In the genomic region with DNA sequence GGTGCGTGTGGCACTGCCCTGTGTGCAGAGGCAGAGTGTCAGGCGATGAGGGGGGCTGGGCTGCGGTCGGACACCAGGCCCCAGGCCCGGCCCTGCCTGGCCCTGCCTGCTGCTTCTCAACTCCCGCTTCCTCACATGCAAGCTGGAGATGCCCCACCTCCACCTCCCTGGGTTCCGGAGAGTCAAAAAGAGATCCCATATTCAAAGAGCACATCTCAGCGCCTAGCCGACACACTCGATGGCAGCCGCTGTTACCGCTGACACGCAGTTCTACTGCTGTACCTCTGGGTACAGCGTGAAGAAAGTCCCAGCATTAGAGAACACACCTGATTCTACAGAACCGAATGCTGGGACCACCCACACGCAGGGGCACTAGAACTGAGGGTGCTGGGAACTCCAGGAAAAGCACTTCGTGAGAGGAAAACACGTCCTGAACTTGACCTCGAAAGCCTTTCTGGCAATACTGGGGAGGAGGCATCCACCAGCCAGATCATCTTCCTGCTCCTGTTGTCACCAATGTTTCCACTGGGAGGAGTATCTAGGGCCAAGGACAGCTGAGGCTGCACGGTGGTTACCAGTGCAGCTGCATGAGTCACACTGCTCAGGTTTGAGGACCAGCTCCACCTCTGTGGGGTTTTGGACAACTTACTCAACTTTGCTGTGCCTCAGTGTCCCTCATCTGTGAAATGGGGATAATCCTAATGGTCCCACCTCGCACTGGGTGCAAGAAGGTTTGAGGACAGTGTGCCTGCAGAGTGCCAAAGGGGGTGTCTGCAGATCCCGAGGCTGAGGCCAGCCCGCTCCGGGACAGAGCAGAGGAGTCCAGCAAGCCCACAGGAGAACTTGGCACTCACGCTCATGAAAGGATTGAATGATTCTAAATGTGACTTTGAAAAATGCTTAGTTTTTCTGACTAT, we compare ENCODE assay signal across 19 cellular contexts.
DNase-seq lines count a peak whose midpoint lies in the region; ATAC-seq and TF ChIP-seq lines count a peak whose summit lies in the region.
"Had no signal": no experiment of that assay in that cellular context is flagged by ENCODE, and none has a peak within 500 bp of the region (broad histone marks: within the 10 kb centered on the region; RNA-seq: fewer than 3 reads in every experiment).

No MANE protein-coding gene starts in this region.

- H3K36me3 Mint-ChIP-seq in activated CD8-positive, alpha-beta T cell treated with anti-CD3 and anti-CD28 coated beads for 36 hours (ENCODE audit: low read depth) = peaks cover 33% of the 10 kb centered on the region
- H3K36me3 Mint-ChIP-seq in activated CD8-positive, alpha-beta T cell treated with anti-CD3 and anti-CD28 coated beads, Interleukin-2, amount 10 ng/mL, durations not matched to agents 7 days and 5 days (ENCODE audit: low read depth) = peaks cover 69% of the 10 kb centered on the region
- peaks cover 48% of the 10 kb centered on the region for H3K36me3 Mint-ChIP-seq in chondrocyte (ENCODE audit: low read depth)

- no peaks in the 10 kb centered on the region for H3K9me3 ChIP-seq in gastrocnemius medialis
- H3K9me3 ChIP-seq: testis had no signal

- peaks cover 3% of the 10 kb centered on the region for H3K4me1 Mint-ChIP-seq in activated CD8-positive, alpha-beta T cell treated with anti-CD3 and anti-CD28 coated beads for 36 hours (ENCODE audit: low read depth)
- no peaks in the 10 kb centered on the region for H3K4me1 Mint-ChIP-seq in activated CD8-positive, alpha-beta T cell treated with anti-CD3 and anti-CD28 coated beads, Interleukin-2, amount 10 ng/mL, durations not matched to agents 7 days and 5 days (ENCODE audit: low read depth)
- H3K4me1 Mint-ChIP-seq in chondrocyte (ENCODE audit: low read depth) = peaks cover 92% of the 10 kb centered on the region
- H3K4me1 Mint-ChIP-seq: neural progenitor cell had no signal

- H3K27me3 ChIP-seq in gastrocnemius medialis = no peaks in the 10 kb centered on the region
- H3K27me3 ChIP-seq: neural progenitor cell, testis had no signal

- intact Hi-C loops in activated CD8-positive, alpha-beta T cell treated with anti-CD3 and anti-CD28 coated beads for 36 hours (cut with micrococcal nuclease) = no loop called here
- intact Hi-C loops in gastrocnemius medialis (cut with DNase I; ENCODE audit: low total_unique reads) = loop anchor here (5.0 kb wide), 3 partner anchors 105 to 235 kb away; a partner anchor contains a TSS

- no peak overlapping the region for H3K27ac Mint-ChIP-seq in activated CD8-positive, alpha-beta T cell treated with anti-CD3 and anti-CD28 coated beads for 36 hours
- H3K27ac Mint-ChIP-seq in activated CD8-positive, alpha-beta T cell treated with anti-CD3 and anti-CD28 coated beads, Interleukin-2, amount 10 ng/mL, durations not matched to agents 7 days and 5 days = no peak overlapping the region
- peak overlapping the region; percentile 68 for H3K27ac Mint-ChIP-seq in chondrocyte (ENCODE audit: unreplicated experiment)
- H3K27ac Mint-ChIP-seq: activated naive CD8-positive, alpha-beta T cell; memory B cell; neural progenitor cell had no signal

- peaks cover 46 to 74% of the 10 kb centered on the region in 2 donors for H3K4me1 ChIP-seq in gastrocnemius medialis

- CTCF ChIA-PET in activated CD8-positive, alpha-beta T cell treated with anti-CD3 and anti-CD28 coated beads for 36 hours (lab: Charles Lee) = interaction anchor here (1.9 kb wide), 1 partner anchor 31 kb away, joined by 5 read pairs; no protein-coding TSS in a partner anchor
- CTCF ChIA-PET in activated CD8-positive, alpha-beta T cell treated with anti-CD3 and anti-CD28 coated beads, Interleukin-2, amount 10 ng/mL, durations not matched to agents 7 days and 5 days (lab: Charles Lee) = no interaction called here

- no peak overlapping the region for H3K4me3 ChIP-seq in gastrocnemius medialis
- H3K4me3 ChIP-seq: neural progenitor cell, testis had no signal

- H3K36me3 ChIP-seq in gastrocnemius medialis = peaks cover 0 to 25% of the 10 kb centered on the region in 2 donors
- H3K36me3 ChIP-seq: neural progenitor cell had no signal

- peak overlapping the region; percentile 86 to 98 (median 90) for H3K27ac ChIP-seq in gastrocnemius medialis
- H3K27ac ChIP-seq: neural progenitor cell, testis had no signal

- TF ChIP-seq CTCF in activated CD8-positive, alpha-beta T cell treated with anti-CD3 and anti-CD28 coated beads for 36 hours (IDR thresholded peaks at IDR 0.05) = no peak
- TF ChIP-seq CTCF in chondrocyte (IDR thresholded peaks at IDR 0.05) (peak; percentile 33), gastrocnemius medialis (IDR thresholded peaks at IDR 0.05 in 4 of 5, conservative IDR thresholded peaks at IDR 0.05 in 1 of 5) (peak in 1 of 5 experiments; percentile 5)

- TF ChIP-seq POLR2A in gastrocnemius medialis (IDR thresholded peaks at IDR 0.05) = peak in 1 of 2 donors; percentile 27

- ATAC-seq in activated CD8-positive, alpha-beta T cell treated with anti-CD3 and anti-CD28 coated beads for 36 hours = peak; percentile 55
- ATAC-seq in activated CD8-positive, alpha-beta T cell treated with anti-CD3 and anti-CD28 coated beads, Interleukin-2, amount 10 ng/mL, durations not matched to agents 7 days and 5 days = no peak
- ATAC-seq in gastrocnemius medialis (peak; percentile 82 to 88), GM19328 (IDR thresholded peaks at IDR 0.05; ENCODE audit: unreplicated experiment) (no peak)
- ATAC-seq: CD8-positive, alpha-beta T cell; Panc1 had no signal

- no peaks in the 10 kb centered on the region for H3K27me3 Mint-ChIP-seq in activated CD8-positive, alpha-beta T cell treated with anti-CD3 and anti-CD28 coated beads for 36 hours
- H3K27me3 Mint-ChIP-seq in activated CD8-positive, alpha-beta T cell treated with anti-CD3 and anti-CD28 coated beads, Interleukin-2, amount 10 ng/mL, durations not matched to agents 7 days and 5 days (ENCODE audit: low read depth) = no peaks in the 10 kb centered on the region
- no peaks in the 10 kb centered on the region for H3K27me3 Mint-ChIP-seq in chondrocyte (ENCODE audit: low read depth)
- H3K27me3 Mint-ChIP-seq: activated naive CD8-positive, alpha-beta T cell; central memory CD8-positive, alpha-beta T cell; memory B cell had no signal

- DNase-seq in activated CD8-positive, alpha-beta T cell treated with anti-CD3 and anti-CD28 coated beads for 36 hours = no peak
- no peak for DNase-seq in activated CD8-positive, alpha-beta T cell treated with anti-CD3 and anti-CD28 coated beads, Interleukin-2, amount 10 ng/mL, durations not matched to agents 7 days and 5 days
- DNase-seq in HT1080 (ENCODE audit: low read depth) (peak; percentile 23), chondrocyte (ENCODE audit: low spot score) (no peak), gastrocnemius medialis (peak; percentile 88 to 93), SKM-1 treated with dmso at 0.1 percent for 144 hours (lab: John Stamatoyannopoulos, UW; ENCODE audit: unreplicated experiment) (no peak), dedifferentiated amniotic fluid mesenchymal stem cell (ENCODE audit: extremely low spot score) (no peak)
- DNase-seq: CD8-positive, alpha-beta T cell; foreskin melanocyte; NCI-H774; stimulated activated CD4-positive, alpha-beta T cell treated with anti-CD3 and anti-CD28 coated beads, Interleukin-2, amount 100 ng/mL, for 24 hours; SW 1271; testis had no signal

- POLR2A ChIA-PET in activated CD8-positive, alpha-beta T cell treated with anti-CD3 and anti-CD28 coated beads for 36 hours (lab: Charles Lee) = no interaction called here
- POLR2A ChIA-PET in activated CD8-positive, alpha-beta T cell treated with anti-CD3 and anti-CD28 coated beads, Interleukin-2, amount 10 ng/mL, durations not matched to agents 7 days and 5 days (lab: Charles Lee) = no interaction called here

- no peaks in the 10 kb centered on the region for H3K9me3 Mint-ChIP-seq in activated CD8-positive, alpha-beta T cell treated with anti-CD3 and anti-CD28 coated beads for 36 hours
- H3K9me3 Mint-ChIP-seq in activated CD8-positive, alpha-beta T cell treated with anti-CD3 and anti-CD28 coated beads, Interleukin-2, amount 10 ng/mL, durations not matched to agents 7 days and 5 days (ENCODE audit: insufficient read depth) = no peaks in the 10 kb centered on the region
- H3K9me3 Mint-ChIP-seq in chondrocyte (ENCODE audit: low read depth) = no peaks in the 10 kb centered on the region
- H3K9me3 Mint-ChIP-seq: CD8-positive, alpha-beta T cell; central memory CD8-positive, alpha-beta T cell; memory B cell; neural progenitor cell had no signal

- in situ Hi-C loops in gastrocnemius medialis (cut with MboI; ENCODE audit: low sequenced_read_pairs in 4 of 4) = no loop called here

- no peak overlapping the region for H3K4me3 Mint-ChIP-seq in activated CD8-positive, alpha-beta T cell treated with anti-CD3 and anti-CD28 coated beads for 36 hours
- no peak overlapping the region for H3K4me3 Mint-ChIP-seq in activated CD8-positive, alpha-beta T cell treated with anti-CD3 and anti-CD28 coated beads, Interleukin-2, amount 10 ng/mL, durations not matched to agents 7 days and 5 days
- peak overlapping the region; percentile 77 for H3K4me3 Mint-ChIP-seq in chondrocyte (ENCODE audit: unreplicated experiment)
- H3K4me3 Mint-ChIP-seq: activated naive CD8-positive, alpha-beta T cell; CD8-positive, alpha-beta T cell; central memory CD8-positive, alpha-beta T cell; memory B cell; neural progenitor cell had no signal

Comparison
In these comparisons a context has a peak if more than half of its experiments do, and no peak if none do; other contexts are left out.
1. ATAC-seq: peak in activated CD8-positive, alpha-beta T cell treated with anti-CD3 and anti-CD28 coated beads for 36 hours (single experiment) and gastrocnemius medialis (2 of 2); none in activated CD8-positive, alpha-beta T cell treated with anti-CD3 and anti-CD28 coated beads, Interleukin-2, amount 10 ng/mL, durations not matched to agents 7 days and 5 days (single experiment) and GM19328 (single experiment).
2. DNase-seq: peak in HT1080 (single experiment) and gastrocnemius medialis (2 of 2); none in activated CD8-positive, alpha-beta T cell treated with anti-CD3 and anti-CD28 coated beads for 36 hours (single experiment), activated CD8-positive, alpha-beta T cell treated with anti-CD3 and anti-CD28 coated beads, Interleukin-2, amount 10 ng/mL, durations not matched to agents 7 days and 5 days (single experiment), chondrocyte (single experiment), SKM-1 treated with dmso at 0.1 percent for 144 hours (single experiment) and dedifferentiated amniotic fluid mesenchymal stem cell (single experiment).